8 cellular contexts compared by ENCODE assay signal in genomic region chr6:16130932-16131387, GRCh38. TPM values are rescaled to one million over a fixed set of nuclear protein-coding genes. Genes with fewer than 3 reads are reported as not detected.
DNase-seq lines count a peak whose midpoint lies in the region; ATAC-seq and TF ChIP-seq lines count a peak whose summit lies in the region.

No MANE protein-coding gene starts in this region.

- peaks cover 56% of the 10 kb centered on the region for H3K36me3 Mint-ChIP-seq in Caco-2 (ENCODE audit: insufficient read depth, unreplicated experiment)

- ATAC-seq in GM19023 (IDR thresholded peaks at IDR 0.05; ENCODE audit: unreplicated experiment) (peak; percentile 54), HG03103 (IDR thresholded peaks at IDR 0.05; ENCODE audit: low read depth, unreplicated experiment) (peak; percentile 47)

- peak overlapping the region; percentile 80 for H3K27ac Mint-ChIP-seq in Caco-2 (ENCODE audit: unreplicated experiment)

- H3K9me3 Mint-ChIP-seq in Caco-2 (ENCODE audit: unreplicated experiment), result no peaks in the 10 kb centered on the region

- H3K9me3 ChIP-seq in Caco-2 (no peaks in the 10 kb centered on the region), right atrium auricular region (no peaks in the 10 kb centered on the region)

- CTCF ChIA-PET in Caco-2 (lab: Charles Lee), result interaction anchor here (0.5 to 3.4 kb wide), 8 partner anchors 12 to 440 kb away, joined by 3 to 38 read pairs (median 3); no protein-coding TSS in a partner anchor

- H3K4me1 ChIP-seq in Caco-2, result peaks cover 26% of the 10 kb centered on the region
- peaks cover 0 to 50% of the 10 kb centered on the region in 2 donors for H3K4me1 ChIP-seq in right atrium auricular region
- H3K4me1 ChIP-seq in rectal smooth muscle tissue (ENCODE audit: control insufficient read depth, insufficient read depth, low read length), result peaks cover 31% of the 10 kb centered on the region

- H3K36me3 ChIP-seq in Caco-2 (ENCODE audit: control insufficient read depth, insufficient read depth, low read length) (no peaks in the 10 kb centered on the region), right atrium auricular region (peaks cover 3% of the 10 kb centered on the region), rectal smooth muscle tissue (ENCODE audit: control insufficient read depth, insufficient read depth, low read length) (no peaks in the 10 kb centered on the region)

- POLR2A ChIA-PET in Caco-2 (lab: Charles Lee), result interaction anchor here (0.7 to 1.6 kb wide), 2 partner anchors 36 to 41 kb away, joined by 3 to 12 read pairs; no protein-coding TSS in a partner anchor

- peak overlapping the region; percentile 74 for H3K9ac ChIP-seq in rectal smooth muscle tissue (ENCODE audit: low read length)

- TF ChIP-seq CTCF in Caco-2 (IDR thresholded peaks at IDR 0.05; ENCODE audit: insufficient read depth in 1 of 2, low read depth in 1 of 2, low read length in 1 of 2, severe bottlenecking in 1 of 2, unreplicated experiment in 1 of 2) (no peak), right atrium auricular region (IDR thresholded peaks at IDR 0.05) (no peak)

- H3K27ac ChIP-seq in right atrium auricular region, result peak overlapping the region; percentile 97 to 99
- peak overlapping the region; percentile 91 for H3K27ac ChIP-seq in rectal smooth muscle tissue (ENCODE audit: low read depth, low read length)

- H3K27me3 ChIP-seq in Caco-2 (replicated peaks; ENCODE audit: control insufficient read depth, insufficient read depth, low read length) (no peaks in the 10 kb centered on the region), right atrium auricular region (no peaks in the 10 kb centered on the region), rectal smooth muscle tissue (ENCODE audit: control insufficient read depth, insufficient read depth, low read length) (no peaks in the 10 kb centered on the region)

- H3K4me3 ChIP-seq in Caco-2 (ENCODE audit: low read depth, low read length) (peak overlapping the region; percentile 99), right atrium auricular region (peak overlapping the region; percentile 97 to 100), rectal smooth muscle tissue (ENCODE audit: low read length) (peak overlapping the region; percentile 97)

- DNase-seq in Caco-2, result peak in 1 of 2 experiments; percentile 34
- peak; percentile 68 for DNase-seq in NOMO-1 treated with dmso at 0.1 percent for 144 hours (lab: John Stamatoyannopoulos, UW; ENCODE audit: unreplicated experiment)
- peak; percentile 90 for DNase-seq in amniotic epithelial cell (ENCODE audit: low read depth)
- DNase-seq in right atrium auricular region (ENCODE audit: low spot score), result no peak
- no peak for DNase-seq in NCI-H2171 treated with DMSO at 0.1 percent for 48 hours (lab: John Stamatoyannopoulos, UW)

- no TSS peak for BruUV-seq in Caco-2 (replicated peaks; lab: Mats Ljungman, UMichigan)

- H3K27me3 Mint-ChIP-seq in Caco-2 (ENCODE audit: insufficient read depth, unreplicated experiment), result no peaks in the 10 kb centered on the region

- peaks cover 25% of the 10 kb centered on the region for H3K4me1 Mint-ChIP-seq in Caco-2 (ENCODE audit: low read depth, unreplicated experiment)

- peak overlapping the region; percentile 92 for H3K4me3 Mint-ChIP-seq in Caco-2 (ENCODE audit: unreplicated experiment)

- intact Hi-C loops in Caco-2 (cut with micrococcal nuclease; ENCODE audit: unreplicated experiment), result loop anchor here (1.0 kb wide), 4 partner anchors 37 to 440 kb away; no protein-coding TSS in a partner anchor

RNA-seq across cellular contexts. Expression of gene MYLIP, which starts 2.1 kb away (rescaled TPM):
- 46.5 and 48.1 TPM in 2 replicates for total RNA-seq in Caco-2 (2022)
- 10 to 100 TPM; 15.6 to 25.1 TPM for total RNA-seq in right atrium auricular region

Comparison
In these comparisons a context has a peak if more than half of its experiments do, and no peak if none do; other contexts are left out.
1. DNase-seq: peak in NOMO-1 treated with dmso at 0.1 percent for 144 hours (single experiment) and amniotic epithelial cell (single experiment); none in right atrium auricular region (single experiment) and NCI-H2171 treated with DMSO at 0.1 percent for 48 hours (single experiment).
2. Peak in every context shown above with its lines, with median percentiles within 50 percentile points of each other: H3K4me3 ChIP-seq.